In genomic region chr3:15815696-15816095, GRCh38 we compare ENCODE assay signal across 8 cellular contexts. TPM values are rescaled to one million over a fixed set of nuclear protein-coding genes. Genes with fewer than 3 reads are reported as not detected.
DNase-seq lines count a peak whose midpoint lies in the region; ATAC-seq, FAIRE-seq and TF ChIP-seq lines count a peak whose summit lies in the region.

No MANE protein-coding gene starts in this region.

- CTCF ChIA-PET in CD4-positive, alpha-beta memory T cell (lab: Charles Lee; ENCODE audit: partially characterized antibody), result interaction anchor here (0.9 to 2.2 kb wide), 8 partner anchors 14 to 432 kb away, joined by 3 to 11 read pairs (median 4); no protein-coding TSS in a partner anchor

- no peak overlapping the region for H3K27ac Mint-ChIP-seq in CD4-positive, alpha-beta memory T cell
- no peak overlapping the region for H3K27ac Mint-ChIP-seq in activated T-helper 17 cell treated with anti-CD3 and anti-CD28 coated beads, Interleukin-2, amount 50 U/mL, for 72 hours

- peaks cover 29% of the 10 kb centered on the region for H3K4me1 ChIP-seq in CD4-positive, alpha-beta memory T cell (ENCODE audit: insufficient read depth, low read length)
- peaks cover 0 to 13% of the 10 kb centered on the region in 2 donors for H3K4me1 ChIP-seq in left lung

- intact Hi-C loops in CD4-positive, alpha-beta memory T cell (cut with micrococcal nuclease), result loop anchor here (1.0 to 5.0 kb wide), 4 partner anchors 137 to 737 kb away; no protein-coding TSS in a partner anchor
- intact Hi-C loops in left lung (cut with DNase I), result loop anchor here in 1 of 2 donors (5.0 kb wide), 1 partner anchor 432 kb away; no protein-coding TSS in a partner anchor
- intact Hi-C loops in head of caudate nucleus (cut with DNase I), result loop anchor here (10.0 kb wide), 1 partner anchor 269 kb away; no protein-coding TSS in a partner anchor

- peak; percentile 30 to 32 for TF ChIP-seq CTCF in left lung (IDR thresholded peaks at IDR 0.05)

- no peaks in the 10 kb centered on the region for H3K36me3 ChIP-seq in CD4-positive, alpha-beta memory T cell (ENCODE audit: insufficient read depth, low read length)
- no peaks in the 10 kb centered on the region for H3K36me3 ChIP-seq in left lung

- ATAC-seq in left lung (peak; percentile 71), HG02885 (IDR thresholded peaks at IDR 0.05; ENCODE audit: poor library complexity, unreplicated experiment) (no peak)
- ATAC-seq in activated T-helper 17 cell treated with anti-CD3 and anti-CD28 coated beads, Interleukin-2, amount 50 U/mL, for 72 hours (replicated peaks), result no peak

- POLR2A ChIA-PET in CD4-positive, alpha-beta memory T cell (lab: Charles Lee; ENCODE audit: partially characterized antibody), result no interaction called here

- no peak overlapping the region for H3K4me3 Mint-ChIP-seq in CD4-positive, alpha-beta memory T cell
- no peak overlapping the region for H3K4me3 Mint-ChIP-seq in activated T-helper 17 cell treated with anti-CD3 and anti-CD28 coated beads, Interleukin-2, amount 50 U/mL, for 72 hours

- no peaks in the 10 kb centered on the region for H3K9me3 Mint-ChIP-seq in CD4-positive, alpha-beta memory T cell
- no peaks in the 10 kb centered on the region for H3K9me3 Mint-ChIP-seq in activated T-helper 17 cell treated with anti-CD3 and anti-CD28 coated beads, Interleukin-2, amount 50 U/mL, for 72 hours

- no peaks in the 10 kb centered on the region for H3K36me3 Mint-ChIP-seq in CD4-positive, alpha-beta memory T cell
- no peaks in the 10 kb centered on the region for H3K36me3 Mint-ChIP-seq in activated T-helper 17 cell treated with anti-CD3 and anti-CD28 coated beads, Interleukin-2, amount 50 U/mL, for 72 hours (ENCODE audit: low read depth)

- no peak for FAIRE-seq in HTR-8/SVneo (lab: Jason Lieb, UNC)

- no peak overlapping the region for H3K27ac ChIP-seq in CD4-positive, alpha-beta memory T cell (ENCODE audit: low read depth, low read length)
- no peak overlapping the region for H3K27ac ChIP-seq in left lung

- DNase-seq in CD4-positive, alpha-beta memory T cell, result peak in 3 of 5 donors; percentile 34 to 42 (median 36)
- DNase-seq in HTR-8/SVneo (ENCODE audit: insufficient read length, low spot score) (peak; percentile 21), astrocyte of the hippocampus (ENCODE audit: low read depth, low spot score) (peak; percentile 73), left lung (no peak), head of caudate nucleus (no peak)
- DNase-seq in stimulated activated CD4-positive, alpha-beta T cell treated with anti-CD3 and anti-CD28 coated beads, Interleukin-2, amount 100 ng/mL, for 24 hours, result no peak

- H3K27me3 Mint-ChIP-seq in CD4-positive, alpha-beta memory T cell, result no peaks in the 10 kb centered on the region
- H3K27me3 Mint-ChIP-seq in activated T-helper 17 cell treated with anti-CD3 and anti-CD28 coated beads, Interleukin-2, amount 50 U/mL, for 72 hours, result no peaks in the 10 kb centered on the region

- H3K4me3 ChIP-seq in CD4-positive, alpha-beta memory T cell (ENCODE audit: low read length in 2 of 2), result no peak overlapping the region
- no peak overlapping the region for H3K4me3 ChIP-seq in left lung

- no peaks in the 10 kb centered on the region for H3K27me3 ChIP-seq in CD4-positive, alpha-beta memory T cell (ENCODE audit: insufficient read depth, low read length)
- no peaks in the 10 kb centered on the region for H3K27me3 ChIP-seq in left lung

- H3K9me3 ChIP-seq in CD4-positive, alpha-beta memory T cell (ENCODE audit: control insufficient read depth in 1 of 2, low read length in 2 of 2), result no peaks in the 10 kb centered on the region
- H3K9me3 ChIP-seq in left lung, result no peaks in the 10 kb centered on the region

- peaks cover 22 to 55% (median 27%) of the 10 kb centered on the region in 4 donors for H3K4me1 Mint-ChIP-seq in CD4-positive, alpha-beta memory T cell
- peaks cover 32% of the 10 kb centered on the region for H3K4me1 Mint-ChIP-seq in activated T-helper 17 cell treated with anti-CD3 and anti-CD28 coated beads, Interleukin-2, amount 50 U/mL, for 72 hours

RNA-seq across cellular contexts. Expression of gene ANKRD28, which starts 17.9 kb away (rescaled TPM):
- total RNA-seq in CD4-positive, alpha-beta memory T cell, result 10 to 100 TPM; 35.9 to 42.0 TPM
- 10 to 100 TPM in 1 of 2 donors, 1 to 10 TPM in 1; 8.5 to 18.5 TPM for polyA plus RNA-seq in CD4-positive, alpha-beta memory T cell
- 10 to 100 TPM; 49.2 to 60.0 TPM for total RNA-seq in left lung
- 10 to 100 TPM; 54.5 to 69.3 TPM for total RNA-seq in activated T-helper 17 cell treated with anti-CD3 and anti-CD28 coated beads, Interleukin-2, amount 50 U/mL, for 72 hours

Comparison
In these comparisons a context has a peak if more than half of its experiments do, and no peak if none do; other contexts are left out.
1. DNase-seq: peak in CD4-positive, alpha-beta memory T cell (3 of 5), HTR-8/SVneo (single experiment) and astrocyte of the hippocampus (single experiment); none in left lung (0 of 2), stimulated activated CD4-positive, alpha-beta T cell treated with anti-CD3 and anti-CD28 coated beads, Interleukin-2, amount 100 ng/mL, for 24 hours (0 of 2) and head of caudate nucleus (0 of 42).